In genomic region chr3:169863458-169863899, GRCh38 we compare ENCODE assay signal across 9 cellular contexts. TPM values are rescaled to one million over a fixed set of nuclear protein-coding genes. Genes with fewer than 3 reads are reported as not detected.
A peak's percentile ranks its signal among the peaks of the same experiment; 100 is the strongest.
DNase-seq lines count a peak whose midpoint lies in the region; ATAC-seq and TF ChIP-seq lines count a peak whose summit lies in the region.
"Had no signal": no experiment of that assay in that cellular context is flagged by ENCODE, and none has a peak within 500 bp of the region (broad histone marks: within the 10 kb centered on the region; RNA-seq: fewer than 3 reads in every experiment).

No MANE protein-coding gene starts in this region.

- H3K27ac ChIP-seq in RWPE1 (no peak overlapping the region), gastroesophageal sphincter (no peak overlapping the region), parathyroid adenoma (no peak overlapping the region)

- CTCF ChIA-PET in RWPE1 (lab: Yijun Ruan, JAX), result interaction anchor here (0.7 kb wide), 1 partner anchor 191 kb away, joined by 3 read pairs; no protein-coding TSS in a partner anchor

- H3K36me3 ChIP-seq in gastroesophageal sphincter (no peaks in the 10 kb centered on the region), parathyroid adenoma (ENCODE audit: control insufficient read depth, insufficient read depth, low read length) (no peaks in the 10 kb centered on the region)

- POLR2A ChIA-PET in RWPE1 (lab: Yijun Ruan, JAX; ENCODE audit: low non-redundant PET), result no interaction called here

- WGBS in gastroesophageal sphincter (ENCODE audit: low coverage in 1 of 2), 2 donors, result 1 to 2% methylated on average over 6 of the region's 6 CpGs

- ATAC-seq in GM21447 (IDR thresholded peaks at IDR 0.05; ENCODE audit: unreplicated experiment) (peak; percentile 67), gastroesophageal sphincter (peak; percentile 69)

- H2AFZ ChIP-seq in parathyroid adenoma, result peak overlapping the region; percentile 56

- H3K79me2 ChIP-seq in parathyroid adenoma, result no peaks in the 10 kb centered on the region

- H3K4me3 ChIP-seq in gastroesophageal sphincter (no peak overlapping the region), parathyroid adenoma (ENCODE audit: low read depth, low read length) (no peak overlapping the region)

- DNase-seq in COLO668 (lab: John Stamatoyannopoulos, UW; ENCODE audit: unreplicated experiment) (peak; percentile 62), LHCN-M2 (ENCODE audit: low read depth) (peak; percentile 61), RWPE1 (ENCODE audit: low spot score) (peak; percentile 32), ureter (ENCODE audit: low spot score) (peak; percentile 79)
- DNase-seq in activated gamma-delta T cell treated with anti-CD3 and anti-CD28 coated beads, Interleukin-2, amount 50 U/mL, for 16 hours (ENCODE audit: low read depth), result peak; percentile 27

- peak; percentile 74 for TF ChIP-seq CTCF in RWPE1 (conservative IDR thresholded peaks at IDR 0.05; ENCODE audit: low read depth)
- TF ChIP-seq CTCF in gastroesophageal sphincter (IDR thresholded peaks at IDR 0.05), result peak; percentile 86 to 89 (median 87)
- TF ChIP-seq CTCF in parathyroid adenoma (IDR thresholded peaks at IDR 0.05), result peak; percentile 90

- H3K9me3 ChIP-seq in gastroesophageal sphincter (no peaks in the 10 kb centered on the region), parathyroid adenoma (ENCODE audit: control insufficient read depth, low read length) (no peaks in the 10 kb centered on the region)

- no peak for TF ChIP-seq POLR2A in gastroesophageal sphincter (IDR thresholded peaks at IDR 0.05)

- no peak overlapping the region for H3K9ac ChIP-seq in parathyroid adenoma

- TF ChIP-seq EP300 in gastroesophageal sphincter (IDR thresholded peaks at IDR 0.05), result no peak

- H3K4me1 ChIP-seq in gastroesophageal sphincter (peaks cover 0 to 4% (median 0%) of the 10 kb centered on the region in 3 donors), parathyroid adenoma (no peaks in the 10 kb centered on the region)

- H3K27me3 ChIP-seq in gastroesophageal sphincter, result peaks cover 2% of the 10 kb centered on the region
- no peaks in the 10 kb centered on the region for H3K27me3 ChIP-seq in parathyroid adenoma (ENCODE audit: control insufficient read depth, insufficient read depth, low read length)

- H3K4me2 ChIP-seq in parathyroid adenoma (ENCODE audit: low read length), result no peak overlapping the region

RNA-seq across cellular contexts. Expression of gene LRRC31, which starts 6.3 kb away (rescaled TPM):
- total RNA-seq in LHCN-M2 (2014; rRNA removed) (not detected in 2 replicates), gastroesophageal sphincter (under 1 TPM in 1 of 4 donors, not detected in 3; 0.35 TPM), ureter (0.78 TPM)
- polyA plus RNA-seq in LHCN-M2 (2012), result not detected
- total RNA-seq: activated CD8-positive, alpha-beta memory T cell treated with anti-CD3 and anti-CD28 coated beads for 36 hours had no signal

RNA-seq across cellular contexts. Expression of gene SAMD7, which starts 47.9 kb away (rescaled TPM):
- not detected in 2 replicates for total RNA-seq in LHCN-M2 (2014; rRNA removed)
- not detected for polyA plus RNA-seq in LHCN-M2 (2012)
- total RNA-seq in gastroesophageal sphincter, result not detected
- not detected for total RNA-seq in ureter
- total RNA-seq: activated CD8-positive, alpha-beta memory T cell treated with anti-CD3 and anti-CD28 coated beads for 36 hours had no signal

RNA-seq across cellular contexts. Expression of gene LRRC34, which starts 50.8 kb away (rescaled TPM):
- 5.4 TPM in 2 replicates for total RNA-seq in LHCN-M2 (2014; rRNA removed)
- 0.87 TPM for polyA plus RNA-seq in LHCN-M2 (2012)
- 1 to 10 TPM; 3.1 to 7.9 (median 5.9) TPM for total RNA-seq in gastroesophageal sphincter
- 4.5 TPM for total RNA-seq in ureter

RNA-seq across cellular contexts. Expression of gene LRRIQ4, which starts 50.8 kb away (rescaled TPM):
- total RNA-seq in LHCN-M2 (2014; rRNA removed), result not detected in 2 replicates
- polyA plus RNA-seq in LHCN-M2 (2012), result not detected
- total RNA-seq in gastroesophageal sphincter, result not detected
- total RNA-seq in ureter, result not detected

Comparison
In these comparisons a context has a peak if more than half of its experiments do, and no peak if none do; other contexts are left out.
1. DNase-seq: peak in every context shown above with its lines; median percentile 79 in ureter; 62 in COLO668; 61 in LHCN-M2; 32 in RWPE1; 27 in activated gamma-delta T cell treated with anti-CD3 and anti-CD28 coated beads, Interleukin-2, amount 50 U/mL, for 16 hours.